Comparison of ENCODE assay signal across 28 cellular contexts in the genomic region with DNA sequence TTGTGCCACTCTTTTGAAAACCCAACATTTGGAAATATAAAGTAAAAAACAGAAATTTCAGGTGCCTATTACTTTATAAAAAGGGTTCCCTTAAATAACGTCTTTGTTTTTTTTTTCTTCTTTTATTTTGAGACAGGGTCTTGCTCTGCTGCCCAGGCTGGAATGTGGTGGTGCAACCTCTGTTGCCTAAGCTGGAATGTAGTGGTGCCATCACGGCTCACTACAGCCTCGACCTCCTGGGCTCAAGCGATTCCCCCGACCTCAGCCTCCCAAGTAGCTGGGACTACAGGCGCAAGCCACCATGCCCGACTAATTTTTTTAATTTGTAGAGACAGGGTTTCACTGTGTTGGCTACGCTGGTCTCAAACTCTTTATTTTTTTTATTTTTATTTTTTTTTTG.
"Had no signal": no experiment of that assay in that cellular context is flagged by ENCODE, and none has a peak within 500 bp of the region (broad histone marks: within the 10 kb centered on the region; RNA-seq: fewer than 3 reads in every experiment).

No MANE protein-coding gene starts in this region.

- DNase-seq: activated B cell treated with CpG ODN at 0.5 μM for 24 hours; activated CD4-positive, alpha-beta memory T cell treated with anti-CD3 and anti-CD28 coated beads for 36 hours; activated CD4-positive, alpha-beta T cell treated with anti-CD3 and anti-CD28 coated beads for 1 hour; activated CD4-positive, alpha-beta T cell treated with anti-CD3 and anti-CD28 coated beads, Interleukin-2, amount 10 ng/mL, durations not matched to agents 7 days and 5 days; activated CD8-positive, alpha-beta memory T cell treated with anti-CD3 and anti-CD28 coated beads for 24 hours; activated effector memory CD4-positive, alpha-beta T cell treated with anti-CD3 and anti-CD28 coated beads, Interleukin-2, amount 50 U/mL, for 16 hours; activated naive CD4-positive, alpha-beta T cell treated with Interleukin-2 at 50 U/mL for 16 hours; activated naive CD8-positive, alpha-beta T cell treated with anti-CD3 and anti-CD28 coated beads, Interleukin-2, amount 50 U/mL, for 24 hours; activated T-cell treated with anti-CD3 and anti-CD28 coated beads, Interleukin-2, amount 50 U/mL, for 4 hours; amniotic stem cell; body of pancreas; central memory CD4-positive, alpha-beta T cell; MG63; NCI-H1092; NCI-H1417 treated with DMSO at 0.1 percent for 48 hours; NCI-H1694; NCI-H2029; NCI-H2107; NCI-H2171 treated with DMSO at 0.1 percent for 48 hours; NCI-H226; NCI-H526; NCI-H774; RPMI8226; SK-N-SH had no signal

- H3K9me3 Mint-ChIP-seq: activated B cell treated with CpG ODN at 0.5 μM for 24 hours; activated CD4-positive, alpha-beta memory T cell treated with anti-CD3 and anti-CD28 coated beads for 36 hours; activated CD4-positive, alpha-beta T cell treated with anti-CD3 and anti-CD28 coated beads, Interleukin-2, amount 10 ng/mL, durations not matched to agents 7 days and 5 days; activated naive CD4-positive, alpha-beta T cell treated with anti-CD3 and anti-CD28 coated beads, Interleukin-2, amount 50 U/mL, for 72 hours; activated naive CD8-positive, alpha-beta T cell treated with anti-CD3 and anti-CD28 coated beads, Interleukin-2, amount 50 U/mL, for 24 hours; activated T-cell treated with anti-CD3 and anti-CD28 coated beads, Interleukin-2, amount 50 U/mL, for 4 hours had no signal

- H3K4me1 ChIP-seq: ascending aorta had no signal

- H3K27ac Mint-ChIP-seq: activated B cell treated with CpG ODN at 0.5 μM for 24 hours; activated CD4-positive, alpha-beta memory T cell treated with anti-CD3 and anti-CD28 coated beads for 36 hours; activated CD4-positive, alpha-beta T cell treated with anti-CD3 and anti-CD28 coated beads, Interleukin-2, amount 10 ng/mL, durations not matched to agents 7 days and 5 days; activated naive CD4-positive, alpha-beta T cell treated with anti-CD3 and anti-CD28 coated beads, Interleukin-2, amount 50 U/mL, for 72 hours; activated naive CD8-positive, alpha-beta T cell treated with anti-CD3 and anti-CD28 coated beads, Interleukin-2, amount 50 U/mL, for 24 hours had no signal

- H3K27ac ChIP-seq: ascending aorta, body of pancreas had no signal

- H3K36me3 ChIP-seq: ascending aorta had no signal

- ATAC-seq: activated naive CD4-positive, alpha-beta T cell treated with anti-CD3 and anti-CD28 coated beads, Interleukin-2, amount 50 U/mL, for 72 hours; activated naive CD8-positive, alpha-beta T cell treated with anti-CD3 and anti-CD28 coated beads, Interleukin-2, amount 50 U/mL, for 24 hours; activated T-cell treated with anti-CD3 and anti-CD28 coated beads, Interleukin-2, amount 50 U/mL, for 4 hours; body of pancreas; Right ventricle myocardium inferior had no signal

- H3K4me3 Mint-ChIP-seq: activated B cell treated with CpG ODN at 0.5 μM for 24 hours; activated CD4-positive, alpha-beta memory T cell treated with anti-CD3 and anti-CD28 coated beads for 36 hours; activated CD4-positive, alpha-beta T cell treated with anti-CD3 and anti-CD28 coated beads, Interleukin-2, amount 10 ng/mL, durations not matched to agents 7 days and 5 days; activated naive CD8-positive, alpha-beta T cell treated with anti-CD3 and anti-CD28 coated beads, Interleukin-2, amount 50 U/mL, for 24 hours; activated T-cell treated with anti-CD3 and anti-CD28 coated beads, Interleukin-2, amount 50 U/mL, for 4 hours had no signal

- H3K9me3 ChIP-seq: ascending aorta, body of pancreas, MG63, SK-N-SH had no signal

- H3K27me3 ChIP-seq: ascending aorta, MG63 had no signal

- FAIRE-seq: bronchial epithelial cell had no signal

- H3K27me3 Mint-ChIP-seq: activated B cell treated with CpG ODN at 0.5 μM for 24 hours; activated CD4-positive, alpha-beta memory T cell treated with anti-CD3 and anti-CD28 coated beads for 36 hours; activated CD4-positive, alpha-beta T cell treated with anti-CD3 and anti-CD28 coated beads, Interleukin-2, amount 10 ng/mL, durations not matched to agents 7 days and 5 days; activated naive CD8-positive, alpha-beta T cell treated with anti-CD3 and anti-CD28 coated beads, Interleukin-2, amount 50 U/mL, for 24 hours had no signal

- H3K9ac ChIP-seq: SK-N-SH had no signal

- H3K4me2 ChIP-seq: SK-N-SH had no signal

- H3K36me3 Mint-ChIP-seq: activated CD4-positive, alpha-beta memory T cell treated with anti-CD3 and anti-CD28 coated beads for 36 hours had no signal

- H3K4me3 ChIP-seq: ascending aorta, body of pancreas, MG63 had no signal
